Comparison of ENCODE assay signal across 31 cellular contexts in genomic region chr11:12786891-12787290, GRCh38.
DNase-seq lines count a peak whose midpoint lies in the region; ATAC-seq and TF ChIP-seq lines count a peak whose summit lies in the region.
"Had no signal": no experiment of that assay in that cellular context is flagged by ENCODE, and none has a peak within 500 bp of the region (broad histone marks: within the 10 kb centered on the region; RNA-seq: fewer than 3 reads in every experiment).

No MANE protein-coding gene starts in this region.

- H3K27ac Mint-ChIP-seq in H9 (peak overlapping the region; percentile 3 to 84 (median 14); a peak in 5 of 7 replicates), endothelial cell (ENCODE audit: unreplicated experiment) (no peak overlapping the region)
- H3K27ac Mint-ChIP-seq: activated CD4-positive, alpha-beta T cell treated with anti-CD3 and anti-CD28 coated beads, Interleukin-2, amount 10 ng/mL, durations not matched to agents 24 days and 14 days; activated T-helper 2 cell treated with anti-CD3 and anti-CD28 coated beads, Interferon-gamma antibody, Interleukin-2, Interleukin-4, amounts not matched to agents 10 μg/mL and 5 μg/mL and 100 μg/mL, durations not matched to agents 14 hours and 24 hours and 36 hours had no signal

- H3K27me3 ChIP-seq in H9 (ENCODE audit: insufficient read depth, low read length) (no peaks in the 10 kb centered on the region), RWPE2 (ENCODE audit: insufficient read depth, poor library complexity, severe bottlenecking) (no peaks in the 10 kb centered on the region), psoas muscle (ENCODE audit: insufficient read depth in 3 of 3, low read length in 2 of 3) (no peaks in the 10 kb centered on the region)
- H3K27me3 ChIP-seq: sigmoid colon, tibial artery had no signal

- no peak overlapping the region for H2BK5ac ChIP-seq in H9 (ENCODE audit: insufficient read length, low read length)

- H3K4me2 ChIP-seq in H9 (ENCODE audit: insufficient read depth, insufficient read length, low read length): no peak overlapping the region
- H3K4me2 ChIP-seq: KMS-11, PC-9 had no signal

- no peak overlapping the region for H3K27ac ChIP-seq in H9 (ENCODE audit: insufficient read length, low read depth, low read length)
- peak overlapping the region; percentile 24 for H3K27ac ChIP-seq in RWPE2 (ENCODE audit: poor library complexity, severe bottlenecking)
- peak overlapping the region; percentile 73 for H3K27ac ChIP-seq in psoas muscle
- H3K27ac ChIP-seq: HL-60, KMS-11, PC-9, sigmoid colon, tibial artery had no signal

- ATAC-seq in RWPE2 (ENCODE audit: low read depth) (no peak), psoas muscle (no peak)

- H3K4me1 Mint-ChIP-seq in H9 (peaks cover 53 to 55% of the 10 kb centered on the region in 2 experiments), endothelial cell (ENCODE audit: unreplicated experiment) (peaks cover 37% of the 10 kb centered on the region)
- H3K4me1 Mint-ChIP-seq: activated CD4-positive, alpha-beta T cell treated with anti-CD3 and anti-CD28 coated beads, Interleukin-2, amount 10 ng/mL, durations not matched to agents 24 days and 14 days had no signal

- H3K4me3 Mint-ChIP-seq in H9 (no peak overlapping the region), endothelial cell (ENCODE audit: unreplicated experiment) (peak overlapping the region; percentile 6)
- H3K4me3 Mint-ChIP-seq: activated CD4-positive, alpha-beta T cell treated with anti-CD3 and anti-CD28 coated beads, Interleukin-2, amount 10 ng/mL, durations not matched to agents 24 days and 14 days had no signal

- H2AFZ ChIP-seq in H9 (ENCODE audit: low read length): no peak overlapping the region
- H2AFZ ChIP-seq: PC-9 had no signal

- H2BK15ac ChIP-seq in H9 (ENCODE audit: low read depth, low read length): no peak overlapping the region

- intact Hi-C loops in psoas muscle (cut with DNase I): loop anchor here in 1 of 2 donors (5.0 kb wide), 1 partner anchor 40 kb away; no protein-coding TSS in a partner anchor

- H3K36me3 ChIP-seq in RWPE2 (ENCODE audit: low read depth) (peaks cover 11% of the 10 kb centered on the region; the same call in 1 of the 2 replicates), psoas muscle (ENCODE audit: insufficient read depth in 1 of 2, low read depth in 1 of 2) (no peaks in the 10 kb centered on the region)
- H3K36me3 ChIP-seq: sigmoid colon had no signal

- H3K18ac ChIP-seq in H9 (ENCODE audit: insufficient read length, low read depth, low read length): no peak overlapping the region

- no peak for DNase-seq in H9
- DNase-seq in RWPE2 (ENCODE audit: low spot score): no peak
- DNase-seq in endothelial cell (ENCODE audit: low spot score): no peak
- no peak for DNase-seq in psoas muscle
- no peak for DNase-seq in NCI-H2081 treated with DMSO at 0.1 percent for 48 hours (lab: John Stamatoyannopoulos, UW)
- DNase-seq in NCI-H446 (lab: John Stamatoyannopoulos, UW): no peak
- no peak for DNase-seq in COLO668 (lab: John Stamatoyannopoulos, UW; ENCODE audit: unreplicated experiment)
- DNase-seq: activated CD4-positive, alpha-beta T cell treated with anti-CD3 and anti-CD28 coated beads, Interleukin-2, amount 10 ng/mL, durations not matched to agents 24 days and 14 days; activated CD8-positive, alpha-beta memory T cell treated with anti-CD3 and anti-CD28 coated beads for 24 hours; activated naive CD4-positive, alpha-beta T cell treated with anti-CD3 and anti-CD28 coated beads, Interleukin-2, amount 50 U/mL, for 16 hours; activated T-cell treated with anti-CD3 and anti-CD28 coated beads for 4 hours; amniotic stem cell; C1 segment of cervical spinal cord; COR-L47; DMS53; effector CD8-positive, alpha-beta T cell; hypothalamus; left cardiac atrium; MM.1S; NCI-H1105 treated with DMSO at 0.1 percent for 48 hours; NCI-H2029; NCI-H524 treated with DMSO at 0.1 percent for 48 hours; PC-9; SIG-M5; sigmoid colon; stimulated activated CD4-positive, alpha-beta T cell treated with anti-CD3 and anti-CD28 coated beads, Interleukin-4, amount 100 ng/mL, for 1 hour; T1000; tibial artery had no signal

- no peak overlapping the region for H4K5ac ChIP-seq in H9 (ENCODE audit: insufficient read length, low read depth, low read length)

- peaks cover 2% of the 10 kb centered on the region; the same call in 1 of the 2 replicates for H3K79me2 ChIP-seq in H9 (ENCODE audit: insufficient read depth, low read length)

- H4K8ac ChIP-seq in H9 (replicated peaks; ENCODE audit: insufficient read length, low read depth, low read length): no peak overlapping the region

- H2BK12ac ChIP-seq in H9 (ENCODE audit: insufficient read length, low read depth, low read length): no peak overlapping the region

- H4K20me1 ChIP-seq in H9 (ENCODE audit: control insufficient read depth, insufficient read depth, insufficient read length): no peaks in the 10 kb centered on the region

- H3K4ac ChIP-seq in H9 (ENCODE audit: low read depth, low read length): no peak overlapping the region

- H2BK120ac ChIP-seq in H9 (ENCODE audit: low read depth, low read length, poor library complexity, severe bottlenecking): no peak overlapping the region

- H3K9me3 Mint-ChIP-seq in H9 (no peaks in the 10 kb centered on the region), endothelial cell (ENCODE audit: unreplicated experiment) (no peaks in the 10 kb centered on the region)
- H3K9me3 Mint-ChIP-seq: activated CD4-positive, alpha-beta T cell treated with anti-CD3 and anti-CD28 coated beads, Interleukin-2, amount 10 ng/mL, durations not matched to agents 24 days and 14 days; activated T-helper 2 cell treated with anti-CD3 and anti-CD28 coated beads, Interferon-gamma antibody, Interleukin-2, Interleukin-4, amounts not matched to agents 10 μg/mL and 5 μg/mL and 100 μg/mL, durations not matched to agents 14 hours and 24 hours and 36 hours had no signal

- H2AK5ac ChIP-seq in H9 (ENCODE audit: insufficient read length, low read length): no peak overlapping the region

- H2BK20ac ChIP-seq in H9 (ENCODE audit: low read depth, low read length, poor library complexity, severe bottlenecking): no peak overlapping the region

- H3K23me2 ChIP-seq in H9 (ENCODE audit: insufficient read length, low read depth, low read length, poor library complexity, severe bottlenecking): no peaks in the 10 kb centered on the region

- H3K79me1 ChIP-seq in H9 (ENCODE audit: insufficient read depth, low read depth, low read length, poor library complexity, severe bottlenecking): peaks cover 6% of the 10 kb centered on the region

- H3K27me3 Mint-ChIP-seq in H9 (ENCODE audit: low read depth): no peaks in the 10 kb centered on the region
- H3K27me3 Mint-ChIP-seq in endothelial cell (ENCODE audit: unreplicated experiment): peaks cover 2% of the 10 kb centered on the region

- no peak overlapping the region for H3K14ac ChIP-seq in H9 (ENCODE audit: insufficient read depth, low read length)

- no CpG with 5 or more reads among the region's 5 CpGs for WGBS in H9 (ENCODE audit: extremely low coverage, insufficient read length, low lambda C conversion rate)
- WGBS in psoas muscle, 3 donors: 83 to 97% (median 93%) methylated on average over 5 of the region's 5 CpGs

- peaks cover 0 to 7% (median 0%) of the 10 kb centered on the region in 3 experiments; a peak in 5 of 7 replicates for H3K36me3 Mint-ChIP-seq in H9 (ENCODE audit: insufficient read depth in 1 of 3, low read depth in 3 of 3)
- peaks cover 13% of the 10 kb centered on the region for H3K36me3 Mint-ChIP-seq in endothelial cell (ENCODE audit: low read depth, unreplicated experiment)

- H3K4me1 ChIP-seq in H9 (ENCODE audit: insufficient read depth, low read length): peaks cover 12% of the 10 kb centered on the region; the same call in 1 of the 2 replicates
- H3K4me1 ChIP-seq in RWPE2 (ENCODE audit: insufficient read depth, poor library complexity, severe bottlenecking): peaks cover 13% of the 10 kb centered on the region
- H3K4me1 ChIP-seq in psoas muscle: peaks cover 80% of the 10 kb centered on the region

- H3K4me3 ChIP-seq in RWPE2 (ENCODE audit: severe bottlenecking): no peak overlapping the region
- no peak overlapping the region for H3K4me3 ChIP-seq in psoas muscle
- H3K4me3 ChIP-seq: PC-9, sigmoid colon, tibial artery had no signal

- no peak for TF ChIP-seq CTCF in H9 (conservative IDR thresholded peaks at IDR 0.05)
- TF ChIP-seq CTCF in RWPE2 (IDR thresholded peaks at IDR 0.05; ENCODE audit: poor library complexity, severe bottlenecking): no peak
- TF ChIP-seq CTCF in endothelial cell (IDR thresholded peaks at IDR 0.05; ENCODE audit: unreplicated experiment): no peak
- TF ChIP-seq CTCF in psoas muscle (IDR thresholded peaks at IDR 0.05): no peak

- H3K23ac ChIP-seq in H9 (ENCODE audit: insufficient read length, low read depth, low read length): no peak overlapping the region

- H4K91ac ChIP-seq in H9 (ENCODE audit: insufficient read length, low read depth, low read length): no peak overlapping the region

- H3T11ph ChIP-seq in H9 (ENCODE audit: low read length): no peak overlapping the region

- no peak overlapping the region for H3K56ac ChIP-seq in H9 (ENCODE audit: insufficient read length, low read depth, low read length)

- H3K9me3 ChIP-seq in H9 (ENCODE audit: control insufficient read depth, low read depth, low read length) (no peaks in the 10 kb centered on the region), RWPE2 (ENCODE audit: severe bottlenecking) (no peaks in the 10 kb centered on the region), psoas muscle (no peaks in the 10 kb centered on the region)
- H3K9me3 ChIP-seq: sigmoid colon, tibial artery had no signal

- no peak overlapping the region for H3K9ac ChIP-seq in H9 (ENCODE audit: extremely low read depth, insufficient read length, low read length)
- H3K9ac ChIP-seq: KMS-11 had no signal
